ENCODE assay signal across 17 cellular contexts in the genomic region with DNA sequence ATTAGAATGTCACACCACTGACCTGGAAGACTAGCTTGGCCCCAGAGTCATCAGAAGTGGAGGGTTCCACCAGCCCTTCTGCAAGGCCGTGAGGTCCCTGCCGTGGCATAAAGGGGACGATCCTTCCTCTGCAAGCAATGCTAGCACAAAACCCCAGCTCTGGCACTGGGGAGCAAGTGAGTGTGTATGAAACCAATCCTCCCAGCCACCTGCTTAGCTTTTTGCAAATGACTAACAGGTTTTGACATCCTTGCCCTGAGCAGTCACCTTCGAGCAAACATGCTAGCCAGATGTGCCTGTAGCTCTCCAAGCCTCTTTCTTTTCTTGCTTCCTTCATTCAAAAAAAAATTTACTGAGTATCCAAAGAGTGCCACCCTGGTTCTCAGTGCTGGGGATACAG.
"Had no signal": no experiment of that assay in that cellular context is flagged by ENCODE, and none has a peak within 500 bp of the region (broad histone marks: within the 10 kb centered on the region; RNA-seq: fewer than 3 reads in every experiment).

No MANE protein-coding gene starts in this region.

- H3K27ac Mint-ChIP-seq: naive thymus-derived CD8-positive, alpha-beta T cell had no signal

- H3K36me3 ChIP-seq: thyroid gland, upper lobe of left lung, vagina had no signal

- ATAC-seq: naive thymus-derived CD8-positive, alpha-beta T cell had no signal

- H3K4me3 Mint-ChIP-seq: naive thymus-derived CD8-positive, alpha-beta T cell had no signal

- H3K9me3 ChIP-seq: thyroid gland, vagina had no signal

- H3K27ac ChIP-seq: coronary artery, dorsolateral prefrontal cortex, thyroid gland, upper lobe of left lung, vagina had no signal

- H3K27me3 ChIP-seq: thyroid gland, upper lobe of left lung, vagina had no signal

- FAIRE-seq: islet of Langerhans, small intestine had no signal

- DNase-seq: dorsolateral prefrontal cortex; effector CD8-positive, alpha-beta T cell; foreskin melanocyte; head of caudate nucleus; hippocampal formation; kidney glomerular epithelial cell; mesendoderm; naive thymus-derived CD8-positive, alpha-beta T cell; posterior cingulate gyrus; small intestine; stimulated activated CD4-positive, alpha-beta T cell treated with anti-CD3 and anti-CD28 coated beads, Interleukin-2, amount 100 ng/mL, for 48 hours; stimulated activated naive CD4-positive, alpha-beta T cell treated with Interleukin-2 at 50 U/mL for 16 hours; thyroid gland; upper lobe of left lung had no signal

- H3K4me3 ChIP-seq: coronary artery, dorsolateral prefrontal cortex, thyroid gland, upper lobe of left lung, vagina had no signal
